17 cellular contexts compared by ENCODE assay signal in genomic region chr9:137785704-137786161, GRCh38.
DNase-seq lines count a peak whose midpoint lies in the region; ATAC-seq and TF ChIP-seq lines count a peak whose summit lies in the region.
"Had no signal": no experiment of that assay in that cellular context is flagged by ENCODE, and none has a peak within 500 bp of the region (broad histone marks: within the 10 kb centered on the region; RNA-seq: fewer than 3 reads in every experiment).

No MANE protein-coding gene starts in this region.

- WGBS in prostate gland = 40% methylated on average over 16 of the region's 16 CpGs

- peaks cover 23% of the 10 kb centered on the region for H3K36me3 Mint-ChIP-seq in endothelial cell (ENCODE audit: low read depth, unreplicated experiment)

- H3K27ac ChIP-seq in prostate gland = no peak overlapping the region
- H3K27ac ChIP-seq: 22Rv1, tibial nerve had no signal

- intact Hi-C loops in posterior vena cava (cut with DNase I) (no loop called here), prostate gland (cut with DNase I) (no loop called here)

- no peaks in the 10 kb centered on the region for H3K9me3 ChIP-seq in prostate gland
- H3K9me3 ChIP-seq: tibial nerve had no signal

- peaks cover 6% of the 10 kb centered on the region for H3K27me3 Mint-ChIP-seq in endothelial cell (ENCODE audit: unreplicated experiment)
- H3K27me3 Mint-ChIP-seq: dendritic cell treated with granulocyte-macrophage colony-stimulating factor and Interleukin-4, amounts not matched to agents 40 ng/mL and 50 ng/mL, for 4 days; T-helper 17 cell had no signal

- no peak overlapping the region for H3K4me3 ChIP-seq in prostate gland
- H3K4me3 ChIP-seq: smooth muscle cell, tibial nerve had no signal

- H3K9me3 Mint-ChIP-seq in endothelial cell (ENCODE audit: unreplicated experiment) = no peaks in the 10 kb centered on the region

- TF ChIP-seq CTCF in endothelial cell (IDR thresholded peaks at IDR 0.05; ENCODE audit: unreplicated experiment) (no peak), prostate gland (IDR thresholded peaks at IDR 0.05) (no peak)

- ATAC-seq in HG02798 (IDR thresholded peaks at IDR 0.05; ENCODE audit: poor library complexity, unreplicated experiment) = no peak
- ATAC-seq: activated CD8-positive, alpha-beta T cell treated with anti-CD3 and anti-CD28 coated beads, Interleukin-2, amount 10 ng/mL, durations not matched to agents 7 days and 5 days; T-helper 17 cell had no signal

- H3K36me3 ChIP-seq in prostate gland = peaks cover 7 to 11% of the 10 kb centered on the region in 2 donors

- peak; percentile 52 for DNase-seq in DMS53 (lab: John Stamatoyannopoulos, UW)
- DNase-seq in DMS53 treated with DMSO at 0.1 percent for 48 hours (lab: John Stamatoyannopoulos, UW; ENCODE audit: unreplicated experiment) = no peak
- peak; percentile 74 for DNase-seq in NCI-H510A (lab: John Stamatoyannopoulos, UW)
- no peak for DNase-seq in endothelial cell (ENCODE audit: low spot score)
- DNase-seq in posterior vena cava (ENCODE audit: low spot score) = peak; percentile 31
- DNase-seq in 8988T = no peak
- DNase-seq in prostate gland (ENCODE audit: low spot score) = no peak
- DNase-seq: activated CD8-positive, alpha-beta T cell treated with anti-CD3 and anti-CD28 coated beads, Interleukin-2, amount 10 ng/mL, durations not matched to agents 7 days and 5 days; activated naive CD4-positive, alpha-beta T cell treated with anti-CD3 and anti-CD28 coated beads, Interleukin-2, amount 50 U/mL, for 16 hours; NCI-H1436; OCI-M1; T-helper 17 cell had no signal

- no peaks in the 10 kb centered on the region for H3K4me1 ChIP-seq in prostate gland (replicated peaks)
- H3K4me1 ChIP-seq: tibial nerve had no signal

- H3K4me3 Mint-ChIP-seq in endothelial cell (ENCODE audit: unreplicated experiment) = no peak overlapping the region
- H3K4me3 Mint-ChIP-seq: activated CD8-positive, alpha-beta T cell treated with anti-CD3 and anti-CD28 coated beads, Interleukin-2, amount 10 ng/mL, durations not matched to agents 7 days and 5 days; dendritic cell treated with granulocyte-macrophage colony-stimulating factor and Interleukin-4, amounts not matched to agents 40 ng/mL and 50 ng/mL, for 4 days; T-helper 17 cell had no signal

- no peaks in the 10 kb centered on the region for H3K27me3 ChIP-seq in prostate gland (replicated peaks; ENCODE audit: insufficient read depth)
- H3K27me3 ChIP-seq: tibial nerve had no signal

- H3K27ac Mint-ChIP-seq in endothelial cell (ENCODE audit: unreplicated experiment) = peak overlapping the region; percentile 34
- H3K27ac Mint-ChIP-seq: dendritic cell treated with granulocyte-macrophage colony-stimulating factor and Interleukin-4, amounts not matched to agents 40 ng/mL and 50 ng/mL, for 4 days; T-helper 17 cell had no signal

- no peak for TF ChIP-seq POLR2A in prostate gland (IDR thresholded peaks at IDR 0.05)

- H3K4me1 Mint-ChIP-seq in endothelial cell (ENCODE audit: unreplicated experiment) = peaks cover 9% of the 10 kb centered on the region

Comparison
In these comparisons a context has a peak if more than half of its experiments do, and no peak if none do; other contexts are left out.
1. DNase-seq: peak in DMS53 (single experiment), NCI-H510A (single experiment) and posterior vena cava (single experiment); none in DMS53 treated with DMSO at 0.1 percent for 48 hours (single experiment), endothelial cell (single experiment), 8988T (single experiment) and prostate gland (single experiment).